Comparison of ENCODE assay signal across 23 cellular contexts in genomic region chr19:39360599-39360998, GRCh38. TPM values are rescaled to one million over a fixed set of nuclear protein-coding genes. Genes with fewer than 3 reads are reported as not detected.
DNase-seq lines count a peak whose midpoint lies in the region; ATAC-seq, FAIRE-seq and TF ChIP-seq lines count a peak whose summit lies in the region.
"Had no signal": no experiment of that assay in that cellular context is flagged by ENCODE, and none has a peak within 500 bp of the region (broad histone marks: within the 10 kb centered on the region; RNA-seq: fewer than 3 reads in every experiment).

No MANE protein-coding gene starts in this region.

- no peak for TF ChIP-seq RAD21 in K562 (CRISPR knock-in tag; conservative IDR thresholded peaks at IDR 0.05 in 1 of 2, IDR thresholded peaks at IDR 0.05 in 1 of 2)

- in situ Hi-C loops in K562 (cut with MboI), result no loop called here

- peaks cover 31% of the 10 kb centered on the region for H3K4me1 Mint-ChIP-seq in activated T-cell treated with anti-CD3 and anti-CD28 coated beads, Interleukin-2, amount 50 U/mL, for 72 hours (ENCODE audit: low read depth)

- no peaks in the 10 kb centered on the region for H3K9me3 ChIP-seq in K562 (replicated peaks; ENCODE audit: control insufficient read depth, insufficient read depth, low read depth, low read length)
- no peaks in the 10 kb centered on the region for H3K9me3 ChIP-seq in esophagus squamous epithelium
- no peaks in the 10 kb centered on the region for H3K9me3 ChIP-seq in vagina
- no peaks in the 10 kb centered on the region for H3K9me3 ChIP-seq in prostate gland
- H3K9me3 ChIP-seq: BLaER1 treated with 17β-estradiol and CSF1 and Interleukin-3, amounts not matched to agents 10 nM and 100 nM had no signal

- TF ChIP-seq EP300 in K562 (IDR thresholded peaks at IDR 0.05; ENCODE audit: low read length), result no peak

- ATAC-seq in activated T-cell treated with anti-CD3 and anti-CD28 coated beads, Interleukin-2, amount 50 U/mL, for 72 hours (replicated peaks in 1 of 2), result no peak
- ATAC-seq in K562, result no peak
- no peak for ATAC-seq in HG03175 (IDR thresholded peaks at IDR 0.05; ENCODE audit: unreplicated experiment)
- ATAC-seq: HepG2, PC-3 had no signal

- H3K4me3 ChIP-seq in K562, result no peak overlapping the region
- H3K4me3 ChIP-seq in esophagus squamous epithelium, result no peak overlapping the region
- no peak overlapping the region for H3K4me3 ChIP-seq in vagina
- H3K4me3 ChIP-seq in prostate gland, result no peak overlapping the region
- H3K4me3 ChIP-seq: BLaER1 treated with 17β-estradiol and CSF1 and Interleukin-3, amounts not matched to agents 10 nM and 100 nM had no signal

- CTCF ChIA-PET in K562 (lab: Yijun Ruan, JAX; ENCODE audit: low intra/inter-chr PET ratio), result no interaction called here

- peaks cover 37% of the 10 kb centered on the region for H3K79me2 ChIP-seq in K562 (ENCODE audit: control insufficient read depth, insufficient read depth, low read length)

- FAIRE-seq in K562 (lab: Jason Lieb, UNC), result no peak
- FAIRE-seq: D721Med, HepG2 had no signal

- peaks cover 6 to 25% of the 10 kb centered on the region in 2 donors for H3K36me3 Mint-ChIP-seq in activated T-cell treated with anti-CD3 and anti-CD28 coated beads, Interleukin-2, amount 50 U/mL, for 72 hours (ENCODE audit: insufficient read depth in 2 of 2)

- TF ChIP-seq CTCF in K562 (IDR thresholded peaks at IDR 0.05 in 2 of 3, conservative IDR thresholded peaks at IDR 0.05 in 1 of 3; ENCODE audit: insufficient read depth in 2 of 3, low read depth in 1 of 3, low read length in 3 of 3) (no peak), esophagus squamous epithelium (IDR thresholded peaks at IDR 0.05) (no peak), vagina (IDR thresholded peaks at IDR 0.05) (no peak), prostate gland (IDR thresholded peaks at IDR 0.05) (no peak)

- BruUV-seq in K562 (replicated peaks; lab: Mats Ljungman, UMichigan), result no TSS peak

- no peaks in the 10 kb centered on the region for H3K9me1 ChIP-seq in K562 (ENCODE audit: control insufficient read depth, insufficient read depth, low read length)

- no peak overlapping the region; the same call in 2 of the 3 replicates for H3K27ac ChIP-seq in K562 (ENCODE audit: extremely low read depth, low read depth, low read length)
- peak overlapping the region in 3 of 4 donors; percentile 39 to 76 (median 56) for H3K27ac ChIP-seq in esophagus squamous epithelium
- peak overlapping the region; percentile 81 for H3K27ac ChIP-seq in vagina
- H3K27ac ChIP-seq in prostate gland, result no peak overlapping the region
- H3K27ac ChIP-seq: BLaER1 treated with 17β-estradiol and CSF1 and Interleukin-3, amounts not matched to agents 10 nM and 100 nM; KMS-11 had no signal

- H3K36me3 ChIP-seq in K562 (ENCODE audit: control insufficient read depth, insufficient read depth, low read length) (peaks cover 90% of the 10 kb centered on the region), esophagus squamous epithelium (peaks cover 23 to 99% (median 39%) of the 10 kb centered on the region in 3 donors), vagina (peaks cover 12 to 59% of the 10 kb centered on the region in 2 donors), prostate gland (peaks cover 14 to 16% of the 10 kb centered on the region in 2 donors)

- peak overlapping the region; percentile 18 for H3K27ac Mint-ChIP-seq in activated T-cell treated with anti-CD3 and anti-CD28 coated beads, Interleukin-2, amount 50 U/mL, for 72 hours

- no peaks in the 10 kb centered on the region for H3K27me3 Mint-ChIP-seq in activated T-cell treated with anti-CD3 and anti-CD28 coated beads, Interleukin-2, amount 50 U/mL, for 72 hours (ENCODE audit: low read depth)
- H3K27me3 Mint-ChIP-seq: CD8-positive, alpha-beta memory T cell had no signal

- POLR2A ChIA-PET in K562 (lab: Yijun Ruan, JAX), result interaction anchor here (0.6 to 1.0 kb wide), 3 partner anchors 13 to 224 kb away, joined by 3 to 4 read pairs (median 4); no protein-coding TSS in a partner anchor

- H3K9me3 Mint-ChIP-seq in activated T-cell treated with anti-CD3 and anti-CD28 coated beads, Interleukin-2, amount 50 U/mL, for 72 hours, result no peaks in the 10 kb centered on the region
- H3K9me3 Mint-ChIP-seq: CD8-positive, alpha-beta memory T cell had no signal

- H3K9ac ChIP-seq in K562 (ENCODE audit: insufficient read depth in 1 of 2, low read depth in 2 of 2, low read length in 2 of 2), result no peak overlapping the region
- H3K9ac ChIP-seq: BLaER1 treated with 17β-estradiol and CSF1 and Interleukin-3, amounts not matched to agents 10 nM and 100 nM; KMS-11 had no signal

- no peak overlapping the region for H2AFZ ChIP-seq in K562 (ENCODE audit: low read depth, low read length)

- H3K4me3 Mint-ChIP-seq in activated T-cell treated with anti-CD3 and anti-CD28 coated beads, Interleukin-2, amount 50 U/mL, for 72 hours, result no peak overlapping the region
- H3K4me3 Mint-ChIP-seq: CD8-positive, alpha-beta memory T cell had no signal

- peaks cover 3% of the 10 kb centered on the region; the same call in 1 of the 2 replicates for H4K20me1 ChIP-seq in K562 (replicated peaks; ENCODE audit: control insufficient read depth, insufficient read depth, low read length)

- DNase-seq in activated T-cell treated with anti-CD3 and anti-CD28 coated beads, Interleukin-2, amount 50 U/mL, for 72 hours, result no peak
- DNase-seq in activated T-cell treated with anti-CD3 and anti-CD28 coated beads, Interleukin-2, amount 50 U/mL, for 1 hour, result no peak
- no peak for DNase-seq in K562 (ENCODE audit: extremely low read depth in 1 of 4, low spot score in 3 of 4)
- no peak for DNase-seq in esophagus squamous epithelium (lab: John Stamatoyannopoulos, UW)
- no peak for DNase-seq in vagina (ENCODE audit: extremely low spot score in 2 of 2)
- no peak for DNase-seq in prostate gland (ENCODE audit: low spot score)
- DNase-seq in NCI-H2171 treated with DMSO at 0.1 percent for 48 hours (lab: John Stamatoyannopoulos, UW), result no peak
- DNase-seq: CD8-positive, alpha-beta memory T cell; DMS79 treated with DMSO at 0.1 percent for 48 hours; GOT3; NCI-H1048; NCI-H146; NCI-H2081; NCI-H510A; NCI-H774; PC-3 had no signal

- H3K4me1 ChIP-seq in K562 (replicated peaks in 1 of 2; ENCODE audit: control insufficient read depth in 2 of 2, insufficient read depth in 2 of 2, low read length in 2 of 2) (peaks cover 8 to 18% of the 10 kb centered on the region in 2 experiments), esophagus squamous epithelium (peaks cover 0 to 51% (median 6%) of the 10 kb centered on the region in 3 donors), vagina (peaks cover 41% of the 10 kb centered on the region), prostate gland (replicated peaks) (no peaks in the 10 kb centered on the region)

- intact Hi-C loops in K562 (cut with micrococcal nuclease), result no loop called here
- intact Hi-C loops in esophagus squamous epithelium (cut with DNase I), result no loop called here
- intact Hi-C loops in vagina (cut with DNase I), result no loop called here
- intact Hi-C loops in prostate gland (cut with DNase I), result no loop called here

- no peak overlapping the region for H3K4me2 ChIP-seq in K562 (ENCODE audit: insufficient read depth, low read length)
- H3K4me2 ChIP-seq: BLaER1 treated with 17β-estradiol and CSF1 and Interleukin-3, amounts not matched to agents 10 nM and 100 nM; KMS-11 had no signal

- no peaks in the 10 kb centered on the region for H3K27me3 ChIP-seq in K562 (ENCODE audit: control insufficient read depth in 2 of 2, insufficient read depth in 2 of 2, low read length in 2 of 2)
- no peaks in the 10 kb centered on the region for H3K27me3 ChIP-seq in esophagus squamous epithelium
- no peaks in the 10 kb centered on the region for H3K27me3 ChIP-seq in vagina
- no peaks in the 10 kb centered on the region for H3K27me3 ChIP-seq in prostate gland (replicated peaks; ENCODE audit: insufficient read depth)
- H3K27me3 ChIP-seq: BLaER1 treated with 17β-estradiol and CSF1 and Interleukin-3, amounts not matched to agents 10 nM and 100 nM had no signal

- WGBS in K562 (ENCODE audit: insufficient coverage, low coverage, missing lambda C conversion rate), result 94% methylated on average over 1 of the region's 1 CpG
- WGBS in esophagus squamous epithelium, 2 donors, result 100% methylated on average over 1 of the region's 1 CpG
- 94% methylated on average over 1 of the region's 1 CpG for whole genome bisulfite sequencing in prostate gland

- TF ChIP-seq POLR2A in K562 (conservative IDR thresholded peaks at IDR 0.05) (no peak), esophagus squamous epithelium (IDR thresholded peaks at IDR 0.05) (no peak), vagina (IDR thresholded peaks at IDR 0.05) (no peak), prostate gland (IDR thresholded peaks at IDR 0.05) (no peak)

RNA-seq across cellular contexts. Expression of gene SAMD4B, which starts 18.4 kb away (rescaled TPM):
- total RNA-seq in activated T-cell treated with anti-CD3 and anti-CD28 coated beads, Interleukin-2, amount 50 U/mL, for 72 hours, result 10 to 100 TPM; 59.6 to 63.6 TPM
- total RNA-seq in K562 (2011; cell fraction: chromatin; rRNA removed; ENCODE audit: low replicate concordance), result 114 and 163 TPM in 2 replicates
- total RNA-seq in K562 (2011; cell fraction: nucleolus; rRNA removed), result 74.5 and 86.1 TPM in 2 replicates
- 116 and 164 TPM in 2 replicates for total RNA-seq in K562 (2011; cell fraction: nucleoplasm; rRNA removed)
- total RNA-seq in K562 (2014; rRNA removed), result 41.1 and 55.2 TPM in 2 replicates
- total RNA-seq in K562 (2014; rRNA removed; fragmentation: Illumina TruSeq; extraction: Trizol), result 17.2 and 19.9 TPM in 2 replicates
- total RNA-seq in K562 (2015; rRNA removed; fragmentation: Illumina TruSeq; extraction: Trizol), result 38.0 and 42.2 TPM in 2 replicates
- total RNA-seq in K562 (2021), result 86.3 and 90.5 TPM in 2 replicates
- polyA plus RNA-seq in K562 (2011; rRNA removed), result 20.9 and 54.2 TPM in 2 replicates
- polyA plus RNA-seq in K562 (2011; cell fraction: cytosol; rRNA removed), result 38.5 and 56.2 TPM in 2 replicates
- polyA plus RNA-seq in K562 (2011; cell fraction: nucleus; rRNA removed), result 81.0 and 127 TPM in 2 replicates
- polyA plus RNA-seq in K562 (2012), result 86.0 and 136 TPM in 2 replicates
- 81.8 and 105 TPM in 2 replicates for polyA plus RNA-seq in K562 (2014; fragmentation: Illumina TruSeq; extraction: Trizol)
- 1 to 10 TPM; 3.4 to 5.9 TPM for polyA plus RNA-seq in K562 (2014; fragmentation: Nextera tagmentation; extraction: Ambion mirVana)
- polyA plus RNA-seq in K562 (2014; rRNA removed), result 76.4 and 77.0 TPM in 2 replicates
- 22.5 and 27.0 TPM in 2 replicates for polyA minus RNA-seq in K562 (2011; rRNA and poly(A)+ RNA removed)
- polyA minus RNA-seq in K562 (2011; cell fraction: cytosol; rRNA and poly(A)+ RNA removed), result 59.6 and 84.3 TPM in 2 replicates
- polyA minus RNA-seq in K562 (2011; cell fraction: nucleus; rRNA and poly(A)+ RNA removed), result 23.4 and 27.1 TPM in 2 replicates
- 100 to 1,000 TPM in 1 of 4 donors, 10 to 100 TPM in 3; 49.1 to 131 (median 75.2) TPM for total RNA-seq in esophagus squamous epithelium
- total RNA-seq in vagina, result 128 TPM
- 100 to 1,000 TPM; 133 to 227 TPM for total RNA-seq in prostate gland

RNA-seq across cellular contexts. Expression of gene GMFG, which starts 24.8 kb away (rescaled TPM):
- total RNA-seq in activated T-cell treated with anti-CD3 and anti-CD28 coated beads, Interleukin-2, amount 50 U/mL, for 72 hours, result 100 to 1,000 TPM; 351 to 353 TPM
- total RNA-seq in K562 (2011; cell fraction: chromatin; rRNA removed; ENCODE audit: low replicate concordance), result 7.6 and 17.2 TPM in 2 replicates
- total RNA-seq in K562 (2011; cell fraction: nucleolus; rRNA removed), result 11.3 and 11.6 TPM in 2 replicates
- 14.4 and 17.5 TPM in 2 replicates for total RNA-seq in K562 (2011; cell fraction: nucleoplasm; rRNA removed)
- total RNA-seq in K562 (2014; rRNA removed), result 37.1 and 48.4 TPM in 2 replicates
- total RNA-seq in K562 (2014; rRNA removed; fragmentation: Illumina TruSeq; extraction: Trizol), result 48.5 and 59.1 TPM in 2 replicates
- total RNA-seq in K562 (2015; rRNA removed; fragmentation: Illumina TruSeq; extraction: Trizol), result 52.8 and 55.6 TPM in 2 replicates
- total RNA-seq in K562 (2021), result 51.8 and 58.6 TPM in 2 replicates
- polyA plus RNA-seq in K562 (2011; rRNA removed), result 91.3 and 101 TPM in 2 replicates
- polyA plus RNA-seq in K562 (2011; cell fraction: cytosol; rRNA removed), result 45.0 and 75.1 TPM in 2 replicates
- 35.8 and 51.3 TPM in 2 replicates for polyA plus RNA-seq in K562 (2011; cell fraction: nucleus; rRNA removed)
- 108 and 198 TPM in 2 replicates for polyA plus RNA-seq in K562 (2012)
- 49.0 and 60.2 TPM in 2 replicates for polyA plus RNA-seq in K562 (2014; fragmentation: Illumina TruSeq; extraction: Trizol)
- polyA plus RNA-seq in K562 (2014; fragmentation: Nextera tagmentation; extraction: Ambion mirVana), result 100 to 1,000 TPM; 133 to 152 TPM
- polyA plus RNA-seq in K562 (2014; rRNA removed), result 61.3 and 70.7 TPM in 2 replicates
- 23.5 and 24.2 TPM in 2 replicates for polyA minus RNA-seq in K562 (2011; rRNA and poly(A)+ RNA removed)
- polyA minus RNA-seq in K562 (2011; cell fraction: cytosol; rRNA and poly(A)+ RNA removed), result 8.4 and 10.6 TPM in 2 replicates
- 2.2 and 9.1 TPM in 2 replicates for polyA minus RNA-seq in K562 (2011; cell fraction: nucleus; rRNA and poly(A)+ RNA removed)
- total RNA-seq in esophagus squamous epithelium, result 10 to 100 TPM in 1 of 4 donors, 1 to 10 TPM in 3; 1.9 to 15.8 (median 4.5) TPM
- 7.1 TPM for total RNA-seq in vagina
- total RNA-seq in prostate gland, result 10 to 100 TPM in 1 of 2 donors, 1 to 10 TPM in 1; 1.5 to 10.2 TPM
- total RNA-seq: A172, G401 had no signal

RNA-seq across cellular contexts. Expression of gene PAF1, which starts 30.3 kb away (rescaled TPM):
- 10 to 100 TPM; 52.0 TPM for total RNA-seq in activated T-cell treated with anti-CD3 and anti-CD28 coated beads, Interleukin-2, amount 50 U/mL, for 72 hours
- 59.0 and 87.9 TPM in 2 replicates for total RNA-seq in K562 (2011; cell fraction: chromatin; rRNA removed; ENCODE audit: low replicate concordance)
- total RNA-seq in K562 (2011; cell fraction: nucleolus; rRNA removed), result 51.6 and 65.2 TPM in 2 replicates
- 40.5 and 40.8 TPM in 2 replicates for total RNA-seq in K562 (2011; cell fraction: nucleoplasm; rRNA removed)
- total RNA-seq in K562 (2014; rRNA removed) (41.2 and 50.5 TPM in 2 replicates), K562 (2014; rRNA removed; fragmentation: Illumina TruSeq; extraction: Trizol) (22.6 and 23.2 TPM in 2 replicates), K562 (2015; rRNA removed; fragmentation: Illumina TruSeq; extraction: Trizol) (37.0 and 39.8 TPM in 2 replicates), K562 (2021) (30.7 and 33.8 TPM in 2 replicates), esophagus squamous epithelium (10 to 100 TPM; 35.4 to 53.6 (median 38.1) TPM), vagina (70.2 TPM), prostate gland (10 to 100 TPM; 47.5 to 63.6 TPM)
- polyA plus RNA-seq in K562 (2011; rRNA removed) (30.1 and 31.6 TPM in 2 replicates), K562 (2014; fragmentation: Illumina TruSeq; extraction: Trizol) (41.1 and 45.0 TPM in 2 replicates), K562 (2014; fragmentation: Nextera tagmentation; extraction: Ambion mirVana) (1 to 10 TPM; 1.5 to 1.7 TPM), K562 (2014; rRNA removed) (32.4 and 43.5 TPM in 2 replicates)
- polyA plus RNA-seq in K562 (2011; cell fraction: cytosol; rRNA removed), result 31.4 and 56.3 TPM in 2 replicates
- 65.9 and 73.6 TPM in 2 replicates for polyA plus RNA-seq in K562 (2011; cell fraction: nucleus; rRNA removed)
- 37.5 and 43.8 TPM in 2 replicates for polyA plus RNA-seq in K562 (2012)
- polyA minus RNA-seq in K562 (2011; rRNA and poly(A)+ RNA removed), result 38.6 and 43.3 TPM in 2 replicates
- polyA minus RNA-seq in K562 (2011; cell fraction: cytosol; rRNA and poly(A)+ RNA removed), result 21.1 and 21.3 TPM in 2 replicates
- 33.7 and 58.5 TPM in 2 replicates for polyA minus RNA-seq in K562 (2011; cell fraction: nucleus; rRNA and poly(A)+ RNA removed)

RNA-seq across cellular contexts. Expression of gene MED29, which starts 30.6 kb away (rescaled TPM):
- 10 to 100 TPM; 26.4 to 34.3 TPM for total RNA-seq in activated T-cell treated with anti-CD3 and anti-CD28 coated beads, Interleukin-2, amount 50 U/mL, for 72 hours
- 7.8 and 14.7 TPM in 2 replicates for total RNA-seq in K562 (2011; cell fraction: chromatin; rRNA removed; ENCODE audit: low replicate concordance)
- total RNA-seq in K562 (2011; cell fraction: nucleolus; rRNA removed), result 12.0 and 12.7 TPM in 2 replicates
- total RNA-seq in K562 (2011; cell fraction: nucleoplasm; rRNA removed), result 13.0 and 17.4 TPM in 2 replicates
- 16.0 and 22.6 TPM in 2 replicates for total RNA-seq in K562 (2014; rRNA removed)
- 7.0 and 7.2 TPM in 2 replicates for total RNA-seq in K562 (2014; rRNA removed; fragmentation: Illumina TruSeq; extraction: Trizol)
- 11.2 and 11.7 TPM in 2 replicates for total RNA-seq in K562 (2015; rRNA removed; fragmentation: Illumina TruSeq; extraction: Trizol)
- 17.3 and 18.0 TPM in 2 replicates for total RNA-seq in K562 (2021)
- 11.7 and 12.4 TPM in 2 replicates for polyA plus RNA-seq in K562 (2011; rRNA removed)
- 18.4 and 30.0 TPM in 2 replicates for polyA plus RNA-seq in K562 (2011; cell fraction: cytosol; rRNA removed)
- polyA plus RNA-seq in K562 (2011; cell fraction: nucleus; rRNA removed), result 5.3 and 8.7 TPM in 2 replicates
- 14.0 and 19.0 TPM in 2 replicates for polyA plus RNA-seq in K562 (2012)
- 18.0 and 19.2 TPM in 2 replicates for polyA plus RNA-seq in K562 (2014; fragmentation: Illumina TruSeq; extraction: Trizol)
- polyA plus RNA-seq in K562 (2014; fragmentation: Nextera tagmentation; extraction: Ambion mirVana), result 1 to 10 TPM; 1.8 to 2.8 TPM
- 15.1 and 22.5 TPM in 2 replicates for polyA plus RNA-seq in K562 (2014; rRNA removed)
- 6.4 and 10.6 TPM in 2 replicates for polyA minus RNA-seq in K562 (2011; rRNA and poly(A)+ RNA removed)
- polyA minus RNA-seq in K562 (2011; cell fraction: cytosol; rRNA and poly(A)+ RNA removed), result 5.9 and 9.0 TPM in 2 replicates
- 15.9 and 16.3 TPM in 2 replicates for polyA minus RNA-seq in K562 (2011; cell fraction: nucleus; rRNA and poly(A)+ RNA removed)
- 10 to 100 TPM; 11.8 to 20.1 (median 16.5) TPM for total RNA-seq in esophagus squamous epithelium
- total RNA-seq in vagina, result 37.8 TPM
- 10 to 100 TPM; 50.2 to 56.4 TPM for total RNA-seq in prostate gland

RNA-seq across cellular contexts. Expression of gene LRFN1, which starts 39.9 kb away (rescaled TPM):
- 1 to 10 TPM; 4.5 to 6.7 TPM for total RNA-seq in activated T-cell treated with anti-CD3 and anti-CD28 coated beads, Interleukin-2, amount 50 U/mL, for 72 hours
- 2.3 and 5.9 TPM in 2 replicates for total RNA-seq in K562 (2011; cell fraction: chromatin; rRNA removed; ENCODE audit: low replicate concordance)
- total RNA-seq in K562 (2011; cell fraction: nucleolus; rRNA removed), result 10.0 and 11.3 TPM in 2 replicates
- 5.9 and 6.6 TPM in 2 replicates for total RNA-seq in K562 (2011; cell fraction: nucleoplasm; rRNA removed)
- total RNA-seq in K562 (2014; rRNA removed) (3.8 and 5.0 TPM in 2 replicates), K562 (2014; rRNA removed; fragmentation: Illumina TruSeq; extraction: Trizol) (0.44 and 0.45 TPM in 2 replicates), K562 (2015; rRNA removed; fragmentation: Illumina TruSeq; extraction: Trizol) (1.1 and 1.3 TPM in 2 replicates), K562 (2021) (10.6 and 10.7 TPM in 2 replicates), esophagus squamous epithelium (1 to 10 TPM in 1 of 4 donors, under 1 TPM in 3; 0.35 to 1.3 (median 0.67) TPM), vagina (3.9 TPM), prostate gland (1 to 10 TPM; 4.2 to 5.6 TPM)
- polyA plus RNA-seq in K562 (2011; rRNA removed) (0.52 and 1.0 TPM in 2 replicates), K562 (2014; fragmentation: Illumina TruSeq; extraction: Trizol) (1.3 and 2.1 TPM in 2 replicates), K562 (2014; fragmentation: Nextera tagmentation; extraction: Ambion mirVana) (under 1 TPM; 0.13 TPM), K562 (2014; rRNA removed) (3.9 and 4.6 TPM in 2 replicates)
- 1.9 and 4.7 TPM in 2 replicates for polyA plus RNA-seq in K562 (2011; cell fraction: cytosol; rRNA removed)
- 2.7 and 3.9 TPM in 2 replicates for polyA plus RNA-seq in K562 (2011; cell fraction: nucleus; rRNA removed)
- polyA plus RNA-seq in K562 (2012), result 4.1 and 4.7 TPM in 2 replicates
- 0.98 and 1.0 TPM in 2 replicates for polyA minus RNA-seq in K562 (2011; rRNA and poly(A)+ RNA removed)
- 2.8 and 5.5 TPM in 2 replicates for polyA minus RNA-seq in K562 (2011; cell fraction: cytosol; rRNA and poly(A)+ RNA removed)
- 2.7 and 3.8 TPM in 2 replicates for polyA minus RNA-seq in K562 (2011; cell fraction: nucleus; rRNA and poly(A)+ RNA removed)
- polyA plus RNA-seq: HepG2 had no signal

Comparison
In these comparisons a context has a peak if more than half of its experiments do, and no peak if none do; other contexts are left out.
1. H3K27ac ChIP-seq: peak in esophagus squamous epithelium (3 of 4) and vagina (single experiment); none in K562 (single experiment) and prostate gland (0 of 2).
2. RNA of gene GMFG, which starts 24.8 kb away (total RNA-seq): 351 to 353 TPM in activated T-cell treated with anti-CD3 and anti-CD28 coated beads, Interleukin-2, amount 50 U/mL, for 72 hours; 7.6 to 59.1 TPM in K562, 1.5 to 10.2 TPM in prostate gland, 7.1 TPM in vagina (single experiment) and 1.9 to 15.8 TPM in esophagus squamous epithelium; every median in the first group is over 4 times any median in the second.